Comparison of ENCODE assay signal across 1 cellular context in the genomic region with DNA sequence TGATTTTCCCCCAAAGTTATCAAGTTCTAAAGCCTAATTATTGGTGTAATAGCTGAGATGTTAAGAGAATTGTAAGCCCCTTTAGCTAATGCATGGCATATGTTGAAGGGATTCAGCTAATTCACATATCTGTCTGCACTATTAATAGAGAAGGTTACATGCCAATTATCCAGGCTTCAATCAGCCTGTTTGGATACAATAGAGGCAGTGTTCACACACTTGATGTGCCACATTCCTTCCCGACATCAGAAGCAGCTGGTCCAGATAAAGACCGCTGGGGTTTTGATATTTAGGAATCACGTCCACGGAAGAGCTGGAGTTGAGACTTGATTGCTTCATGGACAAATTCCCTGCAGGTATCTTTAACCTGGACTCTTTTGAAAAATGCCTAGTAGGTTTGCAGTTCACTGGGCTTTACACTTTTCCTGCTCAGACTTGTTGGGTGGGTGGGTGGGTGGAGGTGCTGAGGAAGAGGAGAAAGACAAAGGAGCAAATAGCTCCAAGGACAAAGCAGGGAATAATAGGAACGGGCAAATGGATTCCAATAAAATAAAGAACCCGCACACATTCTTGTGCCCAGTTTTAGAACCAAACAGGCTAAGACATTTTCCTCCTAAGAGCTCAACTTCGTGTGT.
TF ChIP-seq lines count a peak whose summit lies in the region.

No MANE protein-coding gene starts in this region.

TF ChIP-seq in IMR-90, 13 proteins besides CTCF, POLR2A, EP300 and RAD21 (continued from another document):
- TF ChIP-seq MAFK (IDR thresholded peaks at IDR 0.05; ENCODE audit: low read depth, low read length), result no peak
- no peak for TF ChIP-seq RCOR1 (IDR thresholded peaks at IDR 0.05; ENCODE audit: insufficient replicate concordance, low read length)
- TF ChIP-seq CHD1 (IDR thresholded peaks at IDR 0.05; ENCODE audit: low read depth, low read length), result no peak
- TF ChIP-seq RFX5 (IDR thresholded peaks at IDR 0.05; ENCODE audit: low read depth, low read length), result no peak
- TF ChIP-seq MAZ (IDR thresholded peaks at IDR 0.05; ENCODE audit: borderline replicate concordance, low read depth, low read length), result no peak
